In the genomic region with DNA sequence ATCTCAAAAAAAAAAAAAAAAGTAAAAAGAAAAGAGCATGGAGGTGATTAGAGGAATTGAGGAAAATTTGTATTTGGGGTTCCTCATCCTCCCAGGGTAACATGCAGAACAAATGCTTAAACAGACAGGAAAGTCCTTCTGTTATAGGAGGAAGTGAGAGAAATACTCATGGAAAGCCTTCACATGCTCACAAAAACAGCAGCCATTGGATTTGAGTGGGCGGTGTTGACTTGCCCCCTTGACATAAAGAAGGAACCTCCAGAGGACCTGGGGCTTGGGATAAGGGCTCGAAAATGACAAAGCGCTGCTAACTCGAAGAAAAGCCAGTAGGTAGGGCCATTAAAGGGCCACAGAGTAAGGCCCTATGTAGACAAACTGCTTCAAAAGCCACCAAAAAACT, we compare ENCODE assay signal across 14 cellular contexts. TPM values are rescaled to one million over a fixed set of nuclear protein-coding genes. Genes with fewer than 3 reads are reported as not detected.
DNase-seq lines count a peak whose midpoint lies in the region; ATAC-seq, FAIRE-seq and TF ChIP-seq lines count a peak whose summit lies in the region.
"Had no signal": no experiment of that assay in that cellular context is flagged by ENCODE, and none has a peak within 500 bp of the region (broad histone marks: within the 10 kb centered on the region; RNA-seq: fewer than 3 reads in every experiment).

No MANE protein-coding gene starts in this region.

- no peaks in the 10 kb centered on the region for H3K9me3 Mint-ChIP-seq in activated CD8-positive, alpha-beta T cell treated with anti-CD3 and anti-CD28 coated beads, Interleukin-2, amount 10 ng/mL, durations not matched to agents 7 days and 5 days (ENCODE audit: insufficient read depth)

- TF ChIP-seq CTCF in HepG2 (CRISPR knock-in tag; IDR thresholded peaks at IDR 0.05) (no peak), upper lobe of right lung (IDR thresholded peaks at IDR 0.05) (no peak), kidney (IDR thresholded peaks at IDR 0.05; ENCODE audit: borderline replicate concordance, extremely low read depth, insufficient read depth) (no peak)

- intact Hi-C loops in Right ventricle myocardium superior (cut with DNase I) = no loop called here
- intact Hi-C loops in cardiac septum (cut with DNase I) = no loop called here
- intact Hi-C loops in HepG2 (cut with micrococcal nuclease; ENCODE audit: unreplicated experiment) = no loop called here
- intact Hi-C loops in upper lobe of right lung (cut with DNase I) = no loop called here
- intact Hi-C loops in kidney (cut with DNase I) = no loop called here

- DNase-seq in Right ventricle myocardium superior = no peak
- DNase-seq in cardiac septum (ENCODE audit: low spot score) = no peak
- no peak for DNase-seq in activated CD8-positive, alpha-beta T cell treated with anti-CD3 and anti-CD28 coated beads, Interleukin-2, amount 10 ng/mL, durations not matched to agents 7 days and 5 days
- no peak for DNase-seq in HepG2 (ENCODE audit: low spot score)
- no peak for DNase-seq in upper lobe of right lung
- no peak for DNase-seq in NCI-H82 (lab: John Stamatoyannopoulos, UW)
- no peak for DNase-seq in SHP77 (lab: John Stamatoyannopoulos, UW)
- DNase-seq in kidney = no peak
- DNase-seq: Karpas-422, NCI-H2029 treated with DMSO at 0.1 percent for 48 hours, NCI-H774, retina had no signal

- no TSS peak for BruUV-seq in HepG2 (replicated peaks; lab: Mats Ljungman, UMichigan)

- H3K4me3 Mint-ChIP-seq in activated CD8-positive, alpha-beta T cell treated with anti-CD3 and anti-CD28 coated beads, Interleukin-2, amount 10 ng/mL, durations not matched to agents 7 days and 5 days = peak overlapping the region; percentile 23

- WGBS in HepG2 (ENCODE audit: low lambda C conversion rate) = 74% methylated on average over 4 of the region's 4 CpGs

- no peaks in the 10 kb centered on the region for H3K9me3 ChIP-seq in HepG2 (ENCODE audit: low read length)
- H3K9me3 ChIP-seq in upper lobe of right lung = no peaks in the 10 kb centered on the region
- no peaks in the 10 kb centered on the region for H3K9me3 ChIP-seq in kidney (ENCODE audit: control insufficient read depth in 1 of 2, low read length in 2 of 2)
- H3K9me3 ChIP-seq: HAP-1 had no signal

- H3K9ac ChIP-seq in HepG2 (ENCODE audit: insufficient read depth, low read depth, low read length) = peak overlapping the region; percentile 32
- H3K9ac ChIP-seq in kidney (ENCODE audit: low read length in 2 of 2) = no peak overlapping the region

- peaks cover 53% of the 10 kb centered on the region for H3K4me1 Mint-ChIP-seq in activated CD8-positive, alpha-beta T cell treated with anti-CD3 and anti-CD28 coated beads, Interleukin-2, amount 10 ng/mL, durations not matched to agents 7 days and 5 days (ENCODE audit: low read depth)

- peak overlapping the region; percentile 78 for H3K27ac Mint-ChIP-seq in activated CD8-positive, alpha-beta T cell treated with anti-CD3 and anti-CD28 coated beads, Interleukin-2, amount 10 ng/mL, durations not matched to agents 7 days and 5 days

- H3K4me3 ChIP-seq in HepG2 (replicated peaks in 1 of 3; ENCODE audit: insufficient read depth in 1 of 3, low read depth in 2 of 3, low read length in 3 of 3) (peak overlapping the region; percentile 28 to 50 (median 37); a peak in 3 of 6 replicates), upper lobe of right lung (no peak overlapping the region), kidney (ENCODE audit: low read length in 2 of 2) (no peak overlapping the region)
- H3K4me3 ChIP-seq: HAP-1 had no signal

- no peak for TF ChIP-seq EP300 in HepG2 (IDR thresholded peaks at IDR 0.05; ENCODE audit: low read depth in 2 of 2, low read length in 2 of 2)
- no peak for TF ChIP-seq EP300 in HepG2 (CRISPR knock-in tag; IDR thresholded peaks at IDR 0.05; ENCODE audit: borderline replicate concordance)

- no peak for TF ChIP-seq POLR2A in HepG2 (IDR thresholded peaks at IDR 0.05; ENCODE audit: insufficient read depth in 1 of 2, low read depth in 2 of 2, low read length in 2 of 2)

- peak overlapping the region; percentile 93 for H2AFZ ChIP-seq in HepG2 (ENCODE audit: low read length)

- H3K36me3 ChIP-seq in HepG2 (replicated peaks in 1 of 2; ENCODE audit: control insufficient read depth in 1 of 2, insufficient read depth in 2 of 2, low read length in 2 of 2) (no peaks in the 10 kb centered on the region), upper lobe of right lung (no peaks in the 10 kb centered on the region), kidney (ENCODE audit: control insufficient read depth in 1 of 2, insufficient read depth in 2 of 2, low read length in 2 of 2) (no peaks in the 10 kb centered on the region)
- H3K36me3 ChIP-seq: HAP-1 had no signal

- POLR2A ChIA-PET in activated CD8-positive, alpha-beta T cell treated with anti-CD3 and anti-CD28 coated beads, Interleukin-2, amount 10 ng/mL, durations not matched to agents 7 days and 5 days (lab: Charles Lee) = interaction anchor here (1.0 to 1.4 kb wide), 4 partner anchors 11 to 22 kb away, joined by 3 to 5 read pairs (median 4); no protein-coding TSS in a partner anchor
- POLR2A ChIA-PET in HepG2 (lab: Yijun Ruan, JAX) = no interaction called here

- H3K36me3 Mint-ChIP-seq in activated CD8-positive, alpha-beta T cell treated with anti-CD3 and anti-CD28 coated beads, Interleukin-2, amount 10 ng/mL, durations not matched to agents 7 days and 5 days (ENCODE audit: low read depth) = peaks cover 20% of the 10 kb centered on the region

- ATAC-seq in Right ventricle myocardium superior (ENCODE audit: poor library complexity) = peak; percentile 10
- ATAC-seq in activated CD8-positive, alpha-beta T cell treated with anti-CD3 and anti-CD28 coated beads, Interleukin-2, amount 10 ng/mL, durations not matched to agents 7 days and 5 days = no peak
- ATAC-seq in HepG2 = no peak
- peak; percentile 74 for ATAC-seq in upper lobe of right lung

- H3K27ac ChIP-seq in HepG2 (ENCODE audit: extremely low read length, insufficient read depth, low read length) (no peak overlapping the region), upper lobe of right lung (peak overlapping the region; percentile 45), kidney (ENCODE audit: low read depth in 2 of 2, low read length in 2 of 2) (no peak overlapping the region)

- in situ Hi-C loops in HepG2 (cut with HindIII; ENCODE audit: extremely low pct_ligation_motif_present, low pct_unique_long_range_greater_than_20kb) = no loop called here

- no peaks in the 10 kb centered on the region for H4K20me1 ChIP-seq in HepG2 (ENCODE audit: insufficient read depth, low read length)

- TF ChIP-seq RAD21 in HepG2 (CRISPR knock-in tag; IDR thresholded peaks at IDR 0.05) = no peak

- H3K79me2 ChIP-seq in HepG2 (ENCODE audit: insufficient read depth, low read length) = no peaks in the 10 kb centered on the region

- H3K4me1 ChIP-seq in HepG2 (ENCODE audit: insufficient read depth, low read length) (peaks cover 29% of the 10 kb centered on the region), upper lobe of right lung (peaks cover 4% of the 10 kb centered on the region), kidney (ENCODE audit: control insufficient read depth in 1 of 2, insufficient read depth in 1 of 2, low read depth in 1 of 2, low read length in 2 of 2) (no peaks in the 10 kb centered on the region)
- H3K4me1 ChIP-seq: HAP-1 had no signal

- H3K27me3 Mint-ChIP-seq in activated CD8-positive, alpha-beta T cell treated with anti-CD3 and anti-CD28 coated beads, Interleukin-2, amount 10 ng/mL, durations not matched to agents 7 days and 5 days (ENCODE audit: low read depth) = no peaks in the 10 kb centered on the region

- H3K4me2 ChIP-seq in HepG2 (ENCODE audit: low read depth, low read length) = peak overlapping the region; percentile 71

- FAIRE-seq in HepG2 (lab: Jason Lieb, UNC) (no peak), kidney (lab: Jason Lieb, UNC) (no peak)
- FAIRE-seq: islet of Langerhans had no signal

- H3K27me3 ChIP-seq in HepG2 (ENCODE audit: control insufficient read depth in 1 of 2, insufficient read depth in 2 of 2, low read length in 2 of 2) (no peaks in the 10 kb centered on the region), upper lobe of right lung (no peaks in the 10 kb centered on the region)

- CTCF ChIA-PET in activated CD8-positive, alpha-beta T cell treated with anti-CD3 and anti-CD28 coated beads, Interleukin-2, amount 10 ng/mL, durations not matched to agents 7 days and 5 days (lab: Charles Lee) = interaction anchor here (1.0 kb wide), 2 partner anchors 10 to 13 kb away, joined by 3 read pairs; no protein-coding TSS in a partner anchor
- CTCF ChIA-PET in HepG2 (lab: Yijun Ruan, JAX; ENCODE audit: low intra/inter-chr PET ratio, low total read pairs) = no interaction called here

TF ChIP-seq in HepG2, 621 proteins besides CTCF, POLR2A, EP300 and RAD21 (continues in another document):
- TF ChIP-seq KLF9 (CRISPR knock-in tag; IDR thresholded peaks at IDR 0.05; ENCODE audit: low read depth) (no peak), ZNF878 (CRISPR knock-in tag; IDR thresholded peaks at IDR 0.05) (no peak)

RNA-seq across cellular contexts. Expression of gene SAMHD1, which starts 17.5 kb away (rescaled TPM):
- total RNA-seq in Right ventricle myocardium superior (44.1 TPM), cardiac septum (20.7 TPM), HepG2 (2016; rRNA removed; fragmentation: Illumina TruSeq; extraction: Trizol) (43.5 and 57.7 TPM in 2 replicates), upper lobe of right lung (177 TPM), kidney (94.1 TPM)
- total RNA-seq in activated CD8-positive, alpha-beta T cell treated with anti-CD3 and anti-CD28 coated beads, Interleukin-2, amount 10 ng/mL, durations not matched to agents 7 days and 5 days = 100 to 1,000 TPM; 318 to 346 TPM
- 5.2 and 6.2 TPM in 2 replicates for total RNA-seq in HepG2 (2016; cell fraction: cytosol; rRNA removed; fragmentation: Illumina TruSeq; extraction: Trizol; ENCODE audit: low read depth)
- total RNA-seq in HepG2 (2016; cell fraction: insoluble cytoplasmic fraction; rRNA removed; fragmentation: Illumina TruSeq; extraction: Trizol) = 41.4 and 56.8 TPM in 2 replicates
- 13.7 and 15.1 TPM in 2 replicates for total RNA-seq in HepG2 (2016; cell fraction: membrane; rRNA removed; fragmentation: Illumina TruSeq; extraction: Trizol)
- total RNA-seq in HepG2 (2016; cell fraction: nucleus; rRNA removed; fragmentation: Illumina TruSeq; extraction: Trizol) = 37.8 and 40.5 TPM in 2 replicates
- polyA plus RNA-seq in HepG2 (2011; rRNA removed) (13.2 and 16.9 TPM in 2 replicates), kidney (ENCODE audit: insufficient read depth, low read depth, low replicate concordance) (13.7 TPM)
- polyA plus RNA-seq in HepG2 (2011; cell fraction: cytosol; rRNA removed) = 7.9 and 11.7 TPM in 2 replicates
- polyA plus RNA-seq in HepG2 (2011; cell fraction: nucleus; rRNA removed) = 7.0 and 9.0 TPM in 2 replicates
- 15.7 and 17.1 TPM in 2 replicates for polyA plus RNA-seq in HepG2 (2012)
- polyA plus RNA-seq in HepG2 (2016; cell fraction: cytosol; fragmentation: Illumina TruSeq; extraction: Trizol; ENCODE audit: low read depth) = 3.2 and 3.7 TPM in 2 replicates
- 44.6 and 50.6 TPM in 2 replicates for polyA plus RNA-seq in HepG2 (2016; cell fraction: insoluble cytoplasmic fraction; fragmentation: Illumina TruSeq; extraction: Trizol; ENCODE audit: low read depth)
- polyA plus RNA-seq in HepG2 (2016; cell fraction: membrane; fragmentation: Illumina TruSeq; extraction: Trizol; ENCODE audit: low read depth) = 9.0 and 11.0 TPM in 2 replicates
- 34.9 and 36.6 TPM in 2 replicates for polyA plus RNA-seq in HepG2 (2016; cell fraction: nucleus; fragmentation: Illumina TruSeq; extraction: Trizol; ENCODE audit: insufficient read depth, low read depth)
- polyA minus RNA-seq in HepG2 (2011; rRNA and poly(A)+ RNA removed; ENCODE audit: low replicate concordance) = 27.0 and 42.7 TPM in 2 replicates
- 17.3 and 22.0 TPM in 2 replicates for polyA minus RNA-seq in HepG2 (2011; cell fraction: cytosol; rRNA and poly(A)+ RNA removed)
- 42.0 and 50.0 TPM in 2 replicates for polyA minus RNA-seq in HepG2 (2011; cell fraction: nucleus; rRNA and poly(A)+ RNA removed)

Comparison
In these comparisons a context has a peak if more than half of its experiments do, and no peak if none do; other contexts are left out.
1. ATAC-seq: peak in Right ventricle myocardium superior (single experiment) and upper lobe of right lung (single experiment); none in activated CD8-positive, alpha-beta T cell treated with anti-CD3 and anti-CD28 coated beads, Interleukin-2, amount 10 ng/mL, durations not matched to agents 7 days and 5 days (single experiment) and HepG2 (single experiment).
2. H3K4me3 ChIP-seq: peak in HepG2 (3 of 3); none in upper lobe of right lung (single experiment) and kidney (0 of 2).